14 cellular contexts compared by ENCODE assay signal in the genomic region with DNA sequence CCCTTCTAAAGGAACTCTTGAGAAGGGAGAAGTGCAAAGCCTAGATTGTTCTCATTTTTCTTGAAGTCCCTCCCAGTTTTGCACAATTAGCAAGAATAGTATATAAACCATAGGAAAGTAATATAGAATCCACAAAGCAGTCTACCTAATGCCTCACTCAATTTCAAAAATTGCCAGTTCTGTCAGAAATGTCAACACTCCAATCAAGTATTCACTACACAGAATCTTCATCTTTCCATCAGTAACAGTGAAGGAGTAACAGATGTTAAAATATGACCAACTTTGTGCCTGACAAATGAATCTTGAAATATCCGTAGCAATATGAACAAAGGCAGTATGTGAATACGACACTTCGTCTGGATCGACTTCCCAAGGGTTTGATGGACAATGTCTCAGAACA. TPM values are rescaled to one million over a fixed set of nuclear protein-coding genes. Genes with fewer than 3 reads are reported as not detected.
DNase-seq lines count a peak whose midpoint lies in the region; ATAC-seq and TF ChIP-seq lines count a peak whose summit lies in the region.
"Had no signal": no experiment of that assay in that cellular context is flagged by ENCODE, and none has a peak within 500 bp of the region (broad histone marks: within the 10 kb centered on the region; RNA-seq: fewer than 3 reads in every experiment).

No MANE protein-coding gene starts in this region.

- H3K27ac ChIP-seq in neural cell (ENCODE audit: low read length), result no peak overlapping the region

- H3K9ac ChIP-seq in neural cell (ENCODE audit: low read length), result no peak overlapping the region

- H4K20me1 ChIP-seq in neural cell (ENCODE audit: insufficient read depth), result no peaks in the 10 kb centered on the region

- H2AFZ ChIP-seq in neural cell (ENCODE audit: low read depth, low read length), result no peak overlapping the region

- peak; percentile 91 for TF ChIP-seq EP300 in neural cell (conservative IDR thresholded peaks at IDR 0.05; ENCODE audit: poor library complexity, severe bottlenecking)

- H3K36me3 Mint-ChIP-seq in T-helper 17 cell (ENCODE audit: low read depth) (peaks cover 2% of the 10 kb centered on the region), glutamatergic neuron (ENCODE audit: unreplicated experiment) (peaks cover 12% of the 10 kb centered on the region)

- H3K9me3 ChIP-seq in T-helper 17 cell (ENCODE audit: control insufficient read depth, low read length, poor library complexity, severe bottlenecking), result no peaks in the 10 kb centered on the region
- H3K9me3 ChIP-seq in neural cell (ENCODE audit: low read length), result no peaks in the 10 kb centered on the region
- H3K9me3 ChIP-seq: Caco-2, HAP-1 had no signal

- TF ChIP-seq RAD21 in neural cell (conservative IDR thresholded peaks at IDR 0.05), result no peak

- H3K79me2 ChIP-seq in neural cell (replicated peaks; ENCODE audit: insufficient read depth, low read length), result no peaks in the 10 kb centered on the region

- no peak overlapping the region for H3K4me3 ChIP-seq in neural cell (ENCODE audit: low read length)
- H3K4me3 ChIP-seq: HAP-1 had no signal

- H3F3A ChIP-seq in neural cell (ENCODE audit: insufficient read depth, low read length, poor library complexity, severe bottlenecking), result no peaks in the 10 kb centered on the region

- TF ChIP-seq CTCF in glutamatergic neuron (IDR thresholded peaks at IDR 0.05; ENCODE audit: partially characterized antibody, unreplicated experiment) (no peak), neural cell (IDR thresholded peaks at IDR 0.05; ENCODE audit: poor library complexity, severe bottlenecking) (no peak)

- H3K9me2 ChIP-seq in neural cell (ENCODE audit: insufficient read depth, low read length), result no peaks in the 10 kb centered on the region

- H3K4me1 Mint-ChIP-seq in T-helper 17 cell, result peaks cover 15% of the 10 kb centered on the region
- peaks cover 20% of the 10 kb centered on the region for H3K4me1 Mint-ChIP-seq in glutamatergic neuron (ENCODE audit: low read depth, unreplicated experiment)

- H3K4me3 Mint-ChIP-seq in T-helper 17 cell (no peak overlapping the region), glutamatergic neuron (ENCODE audit: unreplicated experiment) (no peak overlapping the region)
- H3K4me3 Mint-ChIP-seq: CD8-positive, alpha-beta T cell; HFFc6 had no signal

- H3K27me3 ChIP-seq in neural cell (ENCODE audit: insufficient read depth, low read depth, low read length), result no peaks in the 10 kb centered on the region

- H3K9me3 Mint-ChIP-seq in glutamatergic neuron (ENCODE audit: unreplicated experiment), result peaks cover 17% of the 10 kb centered on the region
- H3K9me3 Mint-ChIP-seq: CD8-positive, alpha-beta T cell had no signal

- H3K27ac Mint-ChIP-seq in T-helper 17 cell (peak overlapping the region; percentile 39), glutamatergic neuron (ENCODE audit: unreplicated experiment) (peak overlapping the region; percentile 86)
- H3K27ac Mint-ChIP-seq: CD8-positive, alpha-beta T cell; HFFc6 had no signal

- H3K36me3 ChIP-seq in neural cell (ENCODE audit: insufficient read depth, low read length), result no peaks in the 10 kb centered on the region
- H3K36me3 ChIP-seq: HAP-1 had no signal

- DNase-seq in T-helper 17 cell (no peak), glutamatergic neuron (no peak), NCI-H69 (lab: John Stamatoyannopoulos, UW) (no peak)
- no peak for DNase-seq in central memory CD4-positive, alpha-beta T cell
- no peak for DNase-seq in stimulated activated CD4-positive, alpha-beta T cell treated with anti-CD3 and anti-CD28 coated beads, Interleukin-15, amount 100 ng/mL, for 24 hours
- DNase-seq: C1 segment of cervical spinal cord; Caco-2; CD8-positive, alpha-beta T cell; DMS153; DND-41; GOT3; HFFc6 had no signal

- H3K4me2 ChIP-seq in neural cell (ENCODE audit: low read length), result no peak overlapping the region

- H3K27me3 Mint-ChIP-seq in T-helper 17 cell (no peaks in the 10 kb centered on the region), glutamatergic neuron (ENCODE audit: unreplicated experiment) (peaks cover 5% of the 10 kb centered on the region)

- no peak for ATAC-seq in T-helper 17 cell
- ATAC-seq: CD8-positive, alpha-beta T cell had no signal

TF ChIP-seq in neural cell, 6 proteins besides CTCF, POLR2A, EP300 and RAD21:
- TF ChIP-seq EZH2 (IDR thresholded peaks at IDR 0.05; ENCODE audit: borderline replicate concordance, insufficient read depth, low read length, poor library complexity, severe bottlenecking) (no peak), REST (IDR thresholded peaks at IDR 0.05; ENCODE audit: borderline replicate concordance) (no peak), POLR2AphosphoS5 (IDR thresholded peaks at IDR 0.05) (peak; percentile 92), TAF1 (IDR thresholded peaks at IDR 0.05; ENCODE audit: low read depth) (no peak), MXI1 (conservative IDR thresholded peaks at IDR 0.05; ENCODE audit: poor library complexity, severe bottlenecking) (no peak)
TF ChIP-seq in neural cell: peak in this region for 1.

RNA-seq across cellular contexts. Expression of gene RBMS1, which starts 56.3 kb away (rescaled TPM):
- total RNA-seq in T-helper 17 cell (100 to 1,000 TPM; 108 to 110 TPM), glutamatergic neuron (ENCODE audit: unreplicated experiment) (142 TPM)
- polyA plus RNA-seq in neural cell, result 6.7 and 8.4 TPM in 2 replicates
- 12.4 and 13.1 TPM in 2 replicates for polyA minus RNA-seq in neural cell
